In the genomic region with DNA sequence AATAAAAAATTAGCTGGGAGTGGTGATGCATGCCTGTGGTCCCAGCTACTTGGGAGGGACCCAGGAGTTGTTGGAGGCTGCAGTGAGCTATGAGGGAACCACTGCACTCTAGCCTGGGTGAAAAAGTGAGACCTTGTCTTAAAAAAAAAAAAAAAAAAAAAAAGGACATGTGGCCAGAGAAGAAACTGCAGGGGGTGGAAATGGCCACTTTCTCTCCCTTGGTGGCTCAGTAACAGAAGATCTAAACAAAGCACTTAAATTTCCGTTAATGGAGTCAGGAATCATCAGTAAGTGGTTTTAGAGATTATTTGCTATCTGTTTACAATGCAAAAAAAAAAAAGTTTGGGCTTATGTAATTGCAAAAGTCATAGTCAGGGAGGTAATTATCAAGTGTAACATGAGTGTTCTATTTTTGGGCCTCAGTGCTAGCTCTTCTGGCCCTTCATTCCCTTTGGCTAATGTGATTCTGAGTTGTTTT, we compare ENCODE assay signal across 20 cellular contexts. TPM values are rescaled to one million over a fixed set of nuclear protein-coding genes. Genes with fewer than 3 reads are reported as not detected.
DNase-seq lines count a peak whose midpoint lies in the region; ATAC-seq and TF ChIP-seq lines count a peak whose summit lies in the region.
"Had no signal": no experiment of that assay in that cellular context is flagged by ENCODE, and none has a peak within 500 bp of the region (broad histone marks: within the 10 kb centered on the region; RNA-seq: fewer than 3 reads in every experiment).

No MANE protein-coding gene starts in this region.

- H2BK15ac ChIP-seq in mesenchymal stem cell (ENCODE audit: low read depth, poor library complexity, severe bottlenecking) = no peak overlapping the region

- H4K91ac ChIP-seq in mesenchymal stem cell (ENCODE audit: low read length) = no peak overlapping the region

- intact Hi-C loops in HCT116 (cut with micrococcal nuclease) = no loop called here

- TF ChIP-seq POLR2A in HCT116 (IDR thresholded peaks at IDR 0.05; ENCODE audit: borderline replicate concordance, extremely low read depth, insufficient read depth, insufficient read length) (no peak), suprapubic skin (IDR thresholded peaks at IDR 0.05) (no peak)

- CTCF ChIA-PET in HCT116 (lab: Charles Lee) = interaction anchor here (0.7 to 1.0 kb wide), 2 partner anchors 11 to 85 kb away, joined by 3 read pairs; no protein-coding TSS in a partner anchor

- H2BK5ac ChIP-seq in mesenchymal stem cell (ENCODE audit: low read depth, low read length, poor library complexity, severe bottlenecking) = no peak overlapping the region

- no peak overlapping the region for H2BK12ac ChIP-seq in mesenchymal stem cell (ENCODE audit: low read length in 2 of 2)

- H3K23ac ChIP-seq in mesenchymal stem cell (ENCODE audit: low read length in 2 of 2) = no peak overlapping the region

- POLR2A ChIA-PET in HCT116 (lab: Charles Lee) = no interaction called here

- H3K18ac ChIP-seq in mesenchymal stem cell (ENCODE audit: low read depth in 1 of 2, low read length in 2 of 2) = no peak overlapping the region

- no peaks in the 10 kb centered on the region for H3K9me2 ChIP-seq in HCT116 (ENCODE audit: insufficient read depth)

- no peaks in the 10 kb centered on the region for H3K79me1 ChIP-seq in mesenchymal stem cell (replicated peaks; ENCODE audit: low read length, poor library complexity, severe bottlenecking)

- H3K4me2 ChIP-seq in HCT116 (ENCODE audit: low read length) (no peak overlapping the region), mesenchymal stem cell (ENCODE audit: low read length, poor library complexity, severe bottlenecking) (no peak overlapping the region)
- H3K4me2 ChIP-seq: smooth muscle cell had no signal

- H4K20me1 ChIP-seq in HCT116 (ENCODE audit: insufficient read depth) = no peaks in the 10 kb centered on the region

- 31% methylated on average over 1 of the region's 1 CpG for WGBS in mesenchymal stem cell
- WGBS in suprapubic skin = 88% methylated on average over 1 of the region's 1 CpG

- H3K14ac ChIP-seq in mesenchymal stem cell (ENCODE audit: low read length in 2 of 2) = no peak overlapping the region

- no peak overlapping the region for H3K4ac ChIP-seq in mesenchymal stem cell (ENCODE audit: low read depth in 1 of 2, low read length in 2 of 2)

- RAD21 ChIA-PET in HCT116 (lab: Charles Lee; ENCODE audit: low non-redundant PET in 1 of 2, low total read pairs in 2 of 2, uncharacterized antibody in 2 of 2, unreplicated experiment in 2 of 2) = interaction anchor here in 1 of 2 experiments (0.7 kb wide), 1 partner anchor 84 kb away, joined by 5 read pairs; no protein-coding TSS in a partner anchor

- H3K27ac ChIP-seq in HCT116 (ENCODE audit: low read depth, low read length) (no peak overlapping the region), mesenchymal stem cell (ENCODE audit: low read length, poor library complexity, severe bottlenecking) (no peak overlapping the region), suprapubic skin (no peak overlapping the region)
- H3K27ac ChIP-seq: adrenal gland, ovary, thyroid gland, VCaP had no signal

- H3K9ac ChIP-seq in HCT116 (ENCODE audit: low read length) (no peak overlapping the region), mesenchymal stem cell (ENCODE audit: low read length) (no peak overlapping the region)

- no peak overlapping the region for H3K4me3 ChIP-seq in HCT116 (replicated peaks in 1 of 2; ENCODE audit: low read depth in 1 of 2, low read length in 2 of 2)
- no peak overlapping the region for H3K4me3 ChIP-seq in mesenchymal stem cell (ENCODE audit: insufficient read depth in 1 of 2, low read depth in 1 of 2, low read length in 2 of 2)
- no peak overlapping the region for H3K4me3 ChIP-seq in suprapubic skin
- H3K4me3 ChIP-seq: adrenal gland, ovary, smooth muscle cell, thyroid gland had no signal

- H2BK120ac ChIP-seq in mesenchymal stem cell (ENCODE audit: low read depth, low read length) = no peak overlapping the region

- DNase-seq in DMS53 (lab: John Stamatoyannopoulos, UW) (peak; percentile 29), DMS53 treated with DMSO at 0.1 percent for 48 hours (lab: John Stamatoyannopoulos, UW; ENCODE audit: unreplicated experiment) (no peak), HCT116 (ENCODE audit: low read depth, low spot score) (no peak), OCI-M1 (lab: John Stamatoyannopoulos, UW) (peak; percentile 24), mesenchymal stem cell (peak; percentile 55), GDM1 (lab: John Stamatoyannopoulos, UW) (no peak), suprapubic skin (ENCODE audit: low spot score in 2 of 2) (no peak)
- DNase-seq: 8988T; activated CD4-positive, alpha-beta memory T cell treated with anti-CD3 and anti-CD28 coated beads, Interleukin-2, amount 10 ng/mL, durations not matched to agents 7 days and 5 days; adrenal gland; CD4-positive, alpha-beta T cell; erythroblast; midbrain; NCI-H510A treated with DMSO at 0.1 percent for 48 hours; ovary; SW 1271; thyroid gland had no signal

- no peak overlapping the region for H2AK5ac ChIP-seq in mesenchymal stem cell (ENCODE audit: low read length, severe bottlenecking)

- peak in 2 of 3 experiments; percentile 29 to 38; a peak in 3 of 6 replicates for TF ChIP-seq CTCF in HCT116 (IDR thresholded peaks at IDR 0.05 in 2 of 3, conservative IDR thresholded peaks at IDR 0.05 in 1 of 3; ENCODE audit: borderline replicate concordance in 1 of 3, insufficient read depth in 1 of 3, low read depth in 2 of 3, low read length in 2 of 3)
- no peak for TF ChIP-seq CTCF in suprapubic skin (IDR thresholded peaks at IDR 0.05)

- H3K4me1 ChIP-seq in HCT116 (ENCODE audit: control insufficient read depth in 1 of 2, insufficient read depth in 2 of 2, low read length in 2 of 2) (no peaks in the 10 kb centered on the region), mesenchymal stem cell (ENCODE audit: control insufficient read depth, insufficient read depth, low read depth, low read length) (no peaks in the 10 kb centered on the region), suprapubic skin (no peaks in the 10 kb centered on the region)
- H3K4me1 ChIP-seq: adrenal gland, thyroid gland had no signal

- H3K27me3 ChIP-seq in HCT116 (ENCODE audit: insufficient read depth, low read length) = no peaks in the 10 kb centered on the region
- peaks cover 21 to 35% of the 10 kb centered on the region in 2 experiments for H3K27me3 ChIP-seq in mesenchymal stem cell (ENCODE audit: control insufficient read depth in 1 of 2, insufficient read depth in 1 of 2, low read length in 2 of 2)
- no peaks in the 10 kb centered on the region for H3K27me3 ChIP-seq in suprapubic skin
- H3K27me3 ChIP-seq: adrenal gland, ovary, thyroid gland had no signal

- H3K79me2 ChIP-seq in HCT116 (ENCODE audit: insufficient read depth, low read length) = no peaks in the 10 kb centered on the region

- H2AFZ ChIP-seq in HCT116 (ENCODE audit: low read depth, low read length, poor library complexity, severe bottlenecking) = no peak overlapping the region
- no peak overlapping the region for H2AFZ ChIP-seq in mesenchymal stem cell (ENCODE audit: low read depth, low read length)

- H3K36me3 ChIP-seq in HCT116 (ENCODE audit: control insufficient read depth in 1 of 2, insufficient read depth in 2 of 2, low read length in 2 of 2) (no peaks in the 10 kb centered on the region), mesenchymal stem cell (ENCODE audit: control insufficient read depth in 1 of 2, insufficient read depth in 2 of 2, low read depth in 1 of 2, low read length in 2 of 2) (no peaks in the 10 kb centered on the region), suprapubic skin (no peaks in the 10 kb centered on the region)
- H3K36me3 ChIP-seq: adrenal gland, ovary, thyroid gland had no signal

- H4K8ac ChIP-seq in mesenchymal stem cell (ENCODE audit: low read length) = no peak overlapping the region

- no peaks in the 10 kb centered on the region for H3K9me3 ChIP-seq in HCT116 (ENCODE audit: control insufficient read depth in 1 of 2, insufficient read depth in 1 of 2, low read depth in 1 of 2, low read length in 2 of 2)
- H3K9me3 ChIP-seq in mesenchymal stem cell (ENCODE audit: control insufficient read depth, low read length) = no peaks in the 10 kb centered on the region
- H3K9me3 ChIP-seq in suprapubic skin = no peaks in the 10 kb centered on the region
- H3K9me3 ChIP-seq: adrenal gland, ovary, thyroid gland had no signal

- ATAC-seq in HCT116 (peak; percentile 53), HG02642 (IDR thresholded peaks at IDR 0.05; ENCODE audit: poor library complexity, unreplicated experiment) (no peak)

- BruUV-seq in HCT116 (replicated peaks; lab: Mats Ljungman, UMichigan) = no TSS peak

- TF ChIP-seq EP300 in suprapubic skin (IDR thresholded peaks at IDR 0.05) = no peak

- TF ChIP-seq RAD21 in HCT116 (IDR thresholded peaks at IDR 0.05; ENCODE audit: low read depth) = no peak

TF ChIP-seq in HCT116, 20 proteins besides CTCF, POLR2A, EP300 and RAD21 (continues in another document):
- TF ChIP-seq SP1 (IDR thresholded peaks at IDR 0.05; ENCODE audit: low read depth) (no peak), ELF1 (IDR thresholded peaks at IDR 0.05; ENCODE audit: borderline replicate concordance, low read depth) (no peak), YY1 (IDR thresholded peaks at IDR 0.05; ENCODE audit: extremely low read depth, insufficient replicate concordance, low read depth, low read length) (no peak), TCF7L2 (IDR thresholded peaks at IDR 0.05; ENCODE audit: borderline replicate concordance, extremely low read depth, insufficient read depth, insufficient read length) (no peak), EZH2 (IDR thresholded peaks at IDR 0.05) (no peak)
- TF ChIP-seq, protein P1, sequence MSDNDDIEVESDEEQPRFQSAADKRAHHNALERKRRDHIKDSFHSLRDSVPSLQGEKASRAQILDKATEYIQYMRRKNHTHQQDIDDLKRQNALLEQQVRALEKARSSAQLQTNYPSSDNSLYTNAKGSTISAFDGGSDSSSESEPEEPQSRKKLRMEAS (IDR thresholded peaks at IDR 0.05) = no peak
- TF ChIP-seq, protein P2, sequence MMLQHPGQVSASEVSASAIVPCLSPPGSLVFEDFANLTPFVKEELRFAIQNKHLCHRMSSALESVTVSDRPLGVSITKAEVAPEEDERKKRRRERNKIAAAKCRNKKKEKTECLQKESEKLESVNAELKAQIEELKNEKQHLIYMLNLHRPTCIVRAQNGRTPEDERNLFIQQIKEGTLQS (IDR thresholded peaks at IDR 0.05) = no peak

RNA-seq across cellular contexts. Expression of a gene that starts 19.3 kb away (rescaled TPM):
- total RNA-seq in HCT116 (2021; ENCODE audit: unreplicated experiment) = not detected
- polyA plus RNA-seq in HCT116 (2012) = 0.06 and 0.08 TPM in 2 replicates
- not detected for polyA plus RNA-seq in mesenchymal stem cell (2013, experiment 1 of 2)
- not detected for polyA plus RNA-seq in mesenchymal stem cell (2013, experiment 2 of 2)
- total RNA-seq in suprapubic skin = not detected
- total RNA-seq: activated CD4-positive, alpha-beta memory T cell treated with anti-CD3 and anti-CD28 coated beads, Interleukin-2, amount 10 ng/mL, durations not matched to agents 7 days and 5 days; CD4-positive, alpha-beta T cell had no signal
- polyA plus RNA-seq: ovary had no signal

RNA-seq across cellular contexts. Expression of a gene that starts 55.9 kb away (rescaled TPM):
- 90.6 TPM for total RNA-seq in HCT116 (2021; ENCODE audit: unreplicated experiment)
- polyA plus RNA-seq in HCT116 (2012) = 50.7 and 60.2 TPM in 2 replicates
- 51.0 TPM for polyA plus RNA-seq in mesenchymal stem cell (2013, experiment 1 of 2)
- polyA plus RNA-seq in mesenchymal stem cell (2013, experiment 2 of 2) = 52.9 TPM
- total RNA-seq in suprapubic skin = 100 to 1,000 TPM in 1 of 4 donors, 10 to 100 TPM in 3; 64.8 to 120 (median 84.9) TPM

Comparison
In these comparisons a context has a peak if more than half of its experiments do, and no peak if none do; other contexts are left out.
1. DNase-seq: peak in DMS53 (single experiment), OCI-M1 (single experiment) and mesenchymal stem cell (single experiment); none in DMS53 treated with DMSO at 0.1 percent for 48 hours (single experiment), HCT116 (single experiment), GDM1 (single experiment) and suprapubic skin (0 of 2).
2. CTCF ChIP-seq: peak in HCT116 (2 of 3); none in suprapubic skin (0 of 2).